8 cellular contexts compared by ENCODE assay signal in the genomic region with DNA sequence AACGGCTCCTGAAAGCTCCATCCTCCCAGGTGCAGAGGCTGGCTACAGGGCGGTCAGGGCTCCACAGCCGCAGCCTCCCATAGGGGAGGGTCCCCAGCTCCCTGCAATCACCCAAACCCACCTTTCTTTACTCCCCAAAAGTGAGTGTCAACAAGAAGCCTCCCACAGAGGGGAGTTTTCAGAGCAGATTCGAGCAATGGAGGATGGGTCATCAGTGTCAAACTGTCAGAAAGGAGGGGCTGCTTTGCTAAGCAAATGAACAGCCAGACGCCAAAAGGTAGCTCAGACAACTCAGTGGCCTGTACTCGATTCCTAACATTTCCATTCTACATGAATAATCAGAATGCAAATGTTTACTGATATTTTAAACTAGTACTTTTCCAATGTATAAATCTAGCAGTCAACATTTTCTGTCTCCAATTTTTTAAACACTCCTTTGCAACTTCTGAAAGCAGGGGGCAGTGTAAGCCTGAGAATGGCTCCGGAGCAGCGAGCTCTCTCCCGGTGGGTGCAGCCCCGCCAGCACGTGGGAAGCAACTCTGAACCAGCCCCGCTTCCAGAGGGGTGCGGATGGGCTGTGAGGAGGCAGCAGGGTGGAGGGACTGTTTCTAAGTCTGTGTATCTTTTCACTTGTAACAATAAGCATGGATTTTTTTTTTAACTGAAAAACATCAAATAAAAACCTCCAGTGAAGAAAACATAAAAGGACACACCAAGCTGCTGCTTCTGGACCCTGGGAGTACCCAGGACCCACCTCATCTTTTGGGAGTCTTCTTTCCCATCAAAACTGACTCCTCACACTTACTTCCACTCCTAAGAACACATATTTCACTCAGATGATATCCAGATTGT. TPM values are rescaled to one million over a fixed set of nuclear protein-coding genes. Genes with fewer than 3 reads are reported as not detected.
DNase-seq lines count a peak whose midpoint lies in the region; ATAC-seq and TF ChIP-seq lines count a peak whose summit lies in the region.

No MANE protein-coding gene starts in this region.

- peaks cover 4% of the 10 kb centered on the region for H3K4me1 Mint-ChIP-seq in activated CD4-positive, alpha-beta memory T cell treated with anti-CD3 and anti-CD28 coated beads, Interleukin-2, amount 10 ng/mL, durations not matched to agents 7 days and 5 days

- peaks cover 13 to 56% of the 10 kb centered on the region in 2 donors for H3K36me3 ChIP-seq in lung (ENCODE audit: control insufficient read depth in 2 of 2, insufficient read depth in 2 of 2, low read length in 2 of 2)

- H3K9me3 Mint-ChIP-seq in activated CD4-positive, alpha-beta memory T cell treated with anti-CD3 and anti-CD28 coated beads, Interleukin-2, amount 10 ng/mL, durations not matched to agents 7 days and 5 days = no peaks in the 10 kb centered on the region

- peak; percentile 71 for TF ChIP-seq CTCF in lung (IDR thresholded peaks at IDR 0.05; ENCODE audit: control extremely low read depth, extremely low read depth)

- no peak overlapping the region for H3K4me3 ChIP-seq in lung

- peaks cover 0 to 4% of the 10 kb centered on the region in 2 donors for H3K4me1 ChIP-seq in lung (ENCODE audit: control insufficient read depth in 2 of 2, insufficient read depth in 2 of 2, low read length in 2 of 2)

- no peaks in the 10 kb centered on the region for H3K27me3 ChIP-seq in lung (ENCODE audit: control insufficient read depth, insufficient read depth)

- H3K27ac Mint-ChIP-seq in activated CD4-positive, alpha-beta memory T cell treated with anti-CD3 and anti-CD28 coated beads, Interleukin-2, amount 10 ng/mL, durations not matched to agents 7 days and 5 days = no peak overlapping the region

- no peaks in the 10 kb centered on the region for H3K27me3 Mint-ChIP-seq in activated CD4-positive, alpha-beta memory T cell treated with anti-CD3 and anti-CD28 coated beads, Interleukin-2, amount 10 ng/mL, durations not matched to agents 7 days and 5 days

- DNase-seq in NCI-H2107 treated with DMSO at 0.1 percent for 48 hours (lab: John Stamatoyannopoulos, UW; ENCODE audit: unreplicated experiment) = peak; percentile 6
- DNase-seq in NCI-H2107 (lab: John Stamatoyannopoulos, UW) = no peak
- peak; percentile 39 for DNase-seq in NCI-H2227 treated with DMSO at 0.1 percent for 48 hours (lab: John Stamatoyannopoulos, UW)
- DNase-seq in activated CD4-positive, alpha-beta memory T cell treated with anti-CD3 and anti-CD28 coated beads, Interleukin-2, amount 10 ng/mL, durations not matched to agents 7 days and 5 days = peak; percentile 55
- peak; percentile 63 for DNase-seq in effector CD4-positive, alpha-beta T cell
- peak; percentile 48 for DNase-seq in lung (ENCODE audit: low spot score)
- DNase-seq in stimulated activated CD8-positive, alpha-beta memory T cell treated with anti-CD3 and anti-CD28 coated beads, Interleukin-2, amount 100 ng/mL, for 48 hours (ENCODE audit: low read depth in 2 of 2) = peak; percentile 23 to 34

- WGBS in lung, 2 donors = 44 to 47% methylated on average over 13 of the region's 13 CpGs

- CTCF ChIA-PET in activated CD4-positive, alpha-beta memory T cell treated with anti-CD3 and anti-CD28 coated beads, Interleukin-2, amount 10 ng/mL, durations not matched to agents 7 days and 5 days (lab: Charles Lee) = interaction anchor here (0.6 to 2.0 kb wide), 11 partner anchors 10 to 364 kb away, joined by 3 to 10 read pairs (median 4); no protein-coding TSS in a partner anchor

- ATAC-seq in lung (ENCODE audit: insufficient read depth, low FRiP score) (no peak), GM19397 (IDR thresholded peaks at IDR 0.05; ENCODE audit: unreplicated experiment) (no peak)

- H3K27ac ChIP-seq in lung (ENCODE audit: low read depth in 1 of 2, low read length in 1 of 2) = no peak overlapping the region

- H3K9me3 ChIP-seq in lung (ENCODE audit: control insufficient read depth in 2 of 2, insufficient read depth in 1 of 2, low read length in 1 of 2) = no peaks in the 10 kb centered on the region

- H3K4me3 Mint-ChIP-seq in activated CD4-positive, alpha-beta memory T cell treated with anti-CD3 and anti-CD28 coated beads, Interleukin-2, amount 10 ng/mL, durations not matched to agents 7 days and 5 days = no peak overlapping the region

- POLR2A ChIA-PET in activated CD4-positive, alpha-beta memory T cell treated with anti-CD3 and anti-CD28 coated beads, Interleukin-2, amount 10 ng/mL, durations not matched to agents 7 days and 5 days (lab: Charles Lee) = interaction anchor here (0.7 to 1.5 kb wide), 3 partner anchors 55 to 797 kb away, joined by 3 to 4 read pairs (median 4); a partner anchor contains a TSS

- H3K36me3 Mint-ChIP-seq in activated CD4-positive, alpha-beta memory T cell treated with anti-CD3 and anti-CD28 coated beads, Interleukin-2, amount 10 ng/mL, durations not matched to agents 7 days and 5 days (ENCODE audit: low read depth) = peaks cover 27% of the 10 kb centered on the region

RNA-seq across cellular contexts. Expression of a gene that starts 54.9 kb away (rescaled TPM):
- 10 to 100 TPM; 18.0 to 20.0 TPM for total RNA-seq in activated CD4-positive, alpha-beta memory T cell treated with anti-CD3 and anti-CD28 coated beads, Interleukin-2, amount 10 ng/mL, durations not matched to agents 7 days and 5 days
- 10 to 100 TPM; 14.6 to 20.3 TPM for total RNA-seq in lung
- 1 to 10 TPM; 5.4 to 7.3 TPM for polyA plus RNA-seq in lung
